ENCODE assay signal across 25 cellular contexts in the genomic region with DNA sequence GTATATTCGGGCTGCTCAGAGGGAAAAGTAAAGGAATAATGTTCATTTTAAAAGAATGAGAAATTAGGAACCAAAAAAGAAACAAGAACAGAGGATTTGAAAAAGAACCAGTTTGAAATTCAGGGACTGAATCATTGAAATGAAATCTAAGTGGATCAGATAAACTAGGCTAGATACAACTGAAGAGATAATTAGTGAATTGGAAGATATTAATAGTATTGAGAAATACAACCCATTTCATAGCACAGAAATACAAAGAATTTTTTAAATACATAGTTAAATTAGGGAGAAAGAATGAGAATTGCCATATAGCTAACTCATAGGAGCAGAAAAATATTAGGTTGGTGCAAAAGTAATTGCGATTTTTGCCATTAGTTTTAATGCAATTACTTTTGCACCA.
DNase-seq lines count a peak whose midpoint lies in the region; ATAC-seq, FAIRE-seq and TF ChIP-seq lines count a peak whose summit lies in the region.
"Had no signal": no experiment of that assay in that cellular context is flagged by ENCODE, and none has a peak within 500 bp of the region (broad histone marks: within the 10 kb centered on the region; RNA-seq: fewer than 3 reads in every experiment).

No MANE protein-coding gene starts in this region.

- CTCF ChIA-PET in HepG2 (lab: Yijun Ruan, JAX; ENCODE audit: low intra/inter-chr PET ratio, low total read pairs) (interaction anchor here (0.8 kb wide), 1 partner anchor 226 kb away, joined by 3 read pairs; no protein-coding TSS in a partner anchor), GM12878 (lab: Yijun Ruan, JAX) (interaction anchor here (2.7 to 10.6 kb wide), 7 partner anchors 6 to 225 kb away, joined by 11 to 163 read pairs (median 34); partner anchors contain the start of gene PITPNC1), WTC11 (lab: Charles Lee) (no interaction called here)

- TF ChIP-seq RAD21 in HepG2 (CRISPR knock-in tag; IDR thresholded peaks at IDR 0.05) (no peak), GM12878 (IDR thresholded peaks at IDR 0.05; ENCODE audit: insufficient read depth, low read depth, low read length) (no peak)

- peak overlapping the region; percentile 35 for H3K27ac Mint-ChIP-seq in activated T-cell treated with anti-CD3 and anti-CD28 coated beads, Interleukin-2, amount 50 U/mL, for 72 hours
- peak overlapping the region; percentile 38 for H3K27ac Mint-ChIP-seq in stimulated activated effector memory CD8-positive, alpha-beta T cell treated with anti-CD3 and anti-CD28 coated beads, Interleukin-12 subunit alpha, Interleukin-12 subunit beta, amount 100 ng/mL, for 72 hours
- H3K27ac Mint-ChIP-seq in WTC11, result no peak overlapping the region
- H3K27ac Mint-ChIP-seq: CD14-positive monocyte, H9, HFFc6 had no signal

- H3K9ac ChIP-seq in HepG2 (ENCODE audit: insufficient read depth, low read depth, low read length) (no peak overlapping the region), GM12878 (ENCODE audit: control insufficient read depth, insufficient read depth, low read length) (no peak overlapping the region)
- H3K9ac ChIP-seq: BLaER1 treated with 17β-estradiol and CSF1 and Interleukin-3, amounts not matched to agents 10 nM and 100 nM; GM23248 had no signal

- in situ Hi-C loops in HepG2 (cut with HindIII; ENCODE audit: extremely low pct_ligation_motif_present, low pct_unique_long_range_greater_than_20kb), result loop anchor here (10.0 kb wide), 1 partner anchor 226 kb away; the partner anchor contains the start of gene PITPNC1
- in situ Hi-C loops in GM12878 (cut with MboI), result loop anchor here (5.0 kb wide), 1 partner anchor 223 kb away; the partner anchor contains the start of gene PITPNC1

- no peak for FAIRE-seq in HepG2 (lab: Jason Lieb, UNC)
- FAIRE-seq in GM12878 (lab: Jason Lieb, UNC), result no peak
- FAIRE-seq: A549, G401.6, GM19239 had no signal

- H4K20me1 ChIP-seq in HepG2 (ENCODE audit: insufficient read depth, low read length) (no peaks in the 10 kb centered on the region), GM12878 (ENCODE audit: control insufficient read depth, insufficient read depth) (no peaks in the 10 kb centered on the region)
- H4K20me1 ChIP-seq: BLaER1 treated with 17β-estradiol and CSF1 and Interleukin-3, amounts not matched to agents 10 nM and 100 nM had no signal

- H3K36me3 ChIP-seq in HepG2 (replicated peaks in 1 of 2; ENCODE audit: control insufficient read depth in 1 of 2, insufficient read depth in 2 of 2, low read length in 2 of 2) (no peaks in the 10 kb centered on the region), right lobe of liver (no peaks in the 10 kb centered on the region), GM12878 (ENCODE audit: control insufficient read depth in 2 of 2, insufficient read depth in 2 of 2, low read length in 1 of 2) (no peaks in the 10 kb centered on the region; a peak in 2 of 4 replicates)
- H3K36me3 ChIP-seq: BE2C had no signal

- RAD21 ChIA-PET in GM12878 (lab: Charles Lee; ENCODE audit: unreplicated experiment), result interaction anchor here (1.0 to 6.3 kb wide), 8 partner anchors 21 to 227 kb away, joined by 3 to 58 read pairs (median 36); no protein-coding TSS in a partner anchor

- H3K36me3 Mint-ChIP-seq in activated T-cell treated with anti-CD3 and anti-CD28 coated beads, Interleukin-2, amount 50 U/mL, for 72 hours (ENCODE audit: insufficient read depth in 2 of 2), result no peaks in the 10 kb centered on the region
- H3K36me3 Mint-ChIP-seq in stimulated activated effector memory CD8-positive, alpha-beta T cell treated with anti-CD3 and anti-CD28 coated beads, Interleukin-12 subunit alpha, Interleukin-12 subunit beta, amount 100 ng/mL, for 72 hours, result no peaks in the 10 kb centered on the region
- peaks cover 10% of the 10 kb centered on the region for H3K36me3 Mint-ChIP-seq in WTC11

- TF ChIP-seq POLR2A in HepG2 (IDR thresholded peaks at IDR 0.05; ENCODE audit: insufficient read depth in 1 of 2, low read depth in 2 of 2, low read length in 2 of 2) (no peak), right lobe of liver (IDR thresholded peaks at IDR 0.05) (no peak), GM12878 (IDR thresholded peaks at IDR 0.05; ENCODE audit: low read depth, low read length) (no peak)

- intact Hi-C loops in HepG2 (cut with micrococcal nuclease; ENCODE audit: unreplicated experiment), result no loop called here
- intact Hi-C loops in right lobe of liver (cut with DNase I), result no loop called here
- intact Hi-C loops in GM12878 (cut with micrococcal nuclease; ENCODE audit: unreplicated experiment), result no loop called here

- no peak overlapping the region for H3K27ac ChIP-seq in HepG2 (ENCODE audit: extremely low read length, insufficient read depth, low read length)
- no peak overlapping the region for H3K27ac ChIP-seq in right lobe of liver
- no peak overlapping the region for H3K27ac ChIP-seq in GM12878 (ENCODE audit: control insufficient read depth, insufficient read depth)
- H3K27ac ChIP-seq: A549; BLaER1 treated with 17β-estradiol and CSF1 and Interleukin-3, amounts not matched to agents 10 nM and 100 nM; GM23248 had no signal

- H3K4me1 Mint-ChIP-seq in activated T-cell treated with anti-CD3 and anti-CD28 coated beads, Interleukin-2, amount 50 U/mL, for 72 hours (ENCODE audit: low read depth), result peaks cover 6% of the 10 kb centered on the region
- peaks cover 16% of the 10 kb centered on the region for H3K4me1 Mint-ChIP-seq in stimulated activated effector memory CD8-positive, alpha-beta T cell treated with anti-CD3 and anti-CD28 coated beads, Interleukin-12 subunit alpha, Interleukin-12 subunit beta, amount 100 ng/mL, for 72 hours
- H3K4me1 Mint-ChIP-seq in WTC11, result peaks cover 12% of the 10 kb centered on the region
- H3K4me1 Mint-ChIP-seq: CD14-positive monocyte had no signal

- H3K9me3 ChIP-seq in HepG2 (ENCODE audit: low read length), result no peaks in the 10 kb centered on the region
- H3K9me3 ChIP-seq in right lobe of liver, result no peaks in the 10 kb centered on the region
- H3K9me3 ChIP-seq in GM12878 (replicated peaks; ENCODE audit: control insufficient read depth, insufficient read depth, low read length), result peaks cover 4% of the 10 kb centered on the region; the same call in 2 of the 3 replicates
- H3K9me3 ChIP-seq: A549, BE2C, Caco-2 had no signal

- no peak overlapping the region for H3K4me2 ChIP-seq in HepG2 (ENCODE audit: low read depth, low read length)
- H3K4me2 ChIP-seq in GM12878 (ENCODE audit: control insufficient read depth, insufficient read depth), result no peak overlapping the region
- H3K4me2 ChIP-seq: A549; BLaER1 treated with 17β-estradiol and CSF1 and Interleukin-3, amounts not matched to agents 10 nM and 100 nM had no signal

- SMC1A ChIA-PET in GM12878 (lab: Charles Lee; ENCODE audit: uncharacterized antibody, unreplicated experiment), result interaction anchor here (1.0 to 5.9 kb wide), 8 partner anchors 12 to 222 kb away, joined by 3 to 89 read pairs (median 17); no protein-coding TSS in a partner anchor

- H3K4me3 Mint-ChIP-seq in activated T-cell treated with anti-CD3 and anti-CD28 coated beads, Interleukin-2, amount 50 U/mL, for 72 hours, result no peak overlapping the region
- H3K4me3 Mint-ChIP-seq in stimulated activated effector memory CD8-positive, alpha-beta T cell treated with anti-CD3 and anti-CD28 coated beads, Interleukin-12 subunit alpha, Interleukin-12 subunit beta, amount 100 ng/mL, for 72 hours, result no peak overlapping the region
- no peak overlapping the region for H3K4me3 Mint-ChIP-seq in WTC11
- H3K4me3 Mint-ChIP-seq: CD14-positive monocyte; CD4-positive, alpha-beta memory T cell; H9; HFFc6 had no signal

- ATAC-seq in activated T-cell treated with anti-CD3 and anti-CD28 coated beads, Interleukin-2, amount 50 U/mL, for 72 hours (replicated peaks in 1 of 2), result no peak
- ATAC-seq in HepG2, result no peak
- no peak for ATAC-seq in right lobe of liver
- ATAC-seq in GM12878, result no peak
- ATAC-seq in stimulated activated effector memory CD8-positive, alpha-beta T cell treated with anti-CD3 and anti-CD28 coated beads, Interleukin-12 subunit alpha, Interleukin-12 subunit beta, amount 100 ng/mL, for 72 hours, result no peak
- ATAC-seq in WTC11, result no peak
- ATAC-seq: A549, HCT116 had no signal

- H2AFZ ChIP-seq in HepG2 (ENCODE audit: low read length) (no peak overlapping the region), GM12878 (ENCODE audit: control insufficient read depth, low read depth, low read length) (no peak overlapping the region)
- H2AFZ ChIP-seq: GM23248 had no signal

- no peak overlapping the region for H3K4me3 ChIP-seq in HepG2 (replicated peaks in 1 of 3; ENCODE audit: insufficient read depth in 1 of 3, low read depth in 2 of 3, low read length in 3 of 3)
- H3K4me3 ChIP-seq in right lobe of liver, result no peak overlapping the region
- no peak overlapping the region for H3K4me3 ChIP-seq in GM12878
- H3K4me3 ChIP-seq: A549; BLaER1 treated with 17β-estradiol and CSF1 and Interleukin-3, amounts not matched to agents 10 nM and 100 nM; GM23248 had no signal

- H3K79me2 ChIP-seq in HepG2 (ENCODE audit: insufficient read depth, low read length), result no peaks in the 10 kb centered on the region
- no peaks in the 10 kb centered on the region; the same call in none of the 2 replicates for H3K79me2 ChIP-seq in GM12878 (ENCODE audit: control insufficient read depth, insufficient read depth, low read length)

- 37% methylated on average over 2 of the region's 2 CpGs for WGBS in HepG2 (ENCODE audit: low lambda C conversion rate)
- WGBS in right lobe of liver (ENCODE audit: insufficient coverage, low coverage, low lambda C conversion rate, missing lambda C conversion rate), result 91% methylated on average over 2 of the region's 2 CpGs
- WGBS in GM12878 (ENCODE audit: insufficient coverage, insufficient replicate concordance, low lambda C conversion rate, missing lambda C conversion rate), result 52% methylated on average over 2 of the region's 2 CpGs

- H3K9me3 Mint-ChIP-seq in activated T-cell treated with anti-CD3 and anti-CD28 coated beads, Interleukin-2, amount 50 U/mL, for 72 hours, result no peaks in the 10 kb centered on the region
- no peaks in the 10 kb centered on the region for H3K9me3 Mint-ChIP-seq in stimulated activated effector memory CD8-positive, alpha-beta T cell treated with anti-CD3 and anti-CD28 coated beads, Interleukin-12 subunit alpha, Interleukin-12 subunit beta, amount 100 ng/mL, for 72 hours
- H3K9me3 Mint-ChIP-seq in WTC11, result peaks cover 9% of the 10 kb centered on the region
- H3K9me3 Mint-ChIP-seq: CD4-positive, alpha-beta memory T cell; HFFc6 had no signal

- peaks cover 11% of the 10 kb centered on the region for H3K4me1 ChIP-seq in HepG2 (ENCODE audit: insufficient read depth, low read length)
- no peaks in the 10 kb centered on the region for H3K4me1 ChIP-seq in right lobe of liver
- peaks cover 29% of the 10 kb centered on the region for H3K4me1 ChIP-seq in GM12878 (ENCODE audit: control insufficient read depth, insufficient read depth, low read length)
- H3K4me1 ChIP-seq: A549, Caco-2 had no signal

- POLR2A ChIA-PET in HepG2 (lab: Yijun Ruan, JAX) (no interaction called here), GM12878 (lab: Charles Lee) (interaction anchor here (0.9 kb wide), 1 partner anchor 23 kb away, joined by 4 read pairs; no protein-coding TSS in a partner anchor), WTC11 (lab: Charles Lee) (no interaction called here)

- H3K27me3 ChIP-seq in HepG2 (ENCODE audit: control insufficient read depth in 1 of 2, insufficient read depth in 2 of 2, low read length in 2 of 2) (no peaks in the 10 kb centered on the region), right lobe of liver (no peaks in the 10 kb centered on the region), GM12878 (replicated peaks in 1 of 2; ENCODE audit: control insufficient read depth in 2 of 2, insufficient read depth in 2 of 2, low read length in 1 of 2) (no peaks in the 10 kb centered on the region)
- H3K27me3 ChIP-seq: BE2C; BLaER1 treated with 17β-estradiol and CSF1 and Interleukin-3, amounts not matched to agents 10 nM and 100 nM had no signal

- no peak for DNase-seq in activated T-cell treated with anti-CD3 and anti-CD28 coated beads, Interleukin-2, amount 50 U/mL, for 72 hours
- DNase-seq in activated T-cell treated with anti-CD3 and anti-CD28 coated beads, Interleukin-2, amount 50 U/mL, for 48 hours, result no peak
- no peak for DNase-seq in HepG2 (ENCODE audit: low spot score)
- DNase-seq in right lobe of liver, result no peak
- DNase-seq in GM12878 (ENCODE audit: low read depth, low spot score), result no peak
- no peak for DNase-seq in stimulated activated effector memory CD8-positive, alpha-beta T cell treated with anti-CD3 and anti-CD28 coated beads, Interleukin-12 subunit alpha, Interleukin-12 subunit beta, amount 100 ng/mL, for 72 hours (ENCODE audit: low spot score in 2 of 2)
- DNase-seq in MV-4-11 (lab: John Stamatoyannopoulos, UW), result no peak
- DNase-seq in WTC11 (ENCODE audit: low spot score), result no peak
- DNase-seq: 8988T; ACHN; AML-193; BE2C; Caco-2; CD4-positive, alpha-beta memory T cell; DMS153; DND-41; GM23248; H9; HFFc6 had no signal

- TF ChIP-seq CTCF in HepG2 (CRISPR knock-in tag; IDR thresholded peaks at IDR 0.05) (no peak), right lobe of liver (IDR thresholded peaks at IDR 0.05) (no peak), GM12878 (IDR thresholded peaks at IDR 0.05 in 2 of 3, conservative IDR thresholded peaks at IDR 0.05 in 1 of 3; ENCODE audit: control insufficient read depth in 2 of 3, extremely low read depth in 1 of 3, insufficient read depth in 1 of 3, low read depth in 3 of 3, low read length in 3 of 3) (no peak), WTC11 (IDR thresholded peaks at IDR 0.05) (no peak)

- BruUV-seq in HepG2 (replicated peaks; lab: Mats Ljungman, UMichigan), result no TSS peak
- no TSS peak for BruUV-seq in GM12878 (replicated peaks; lab: Mats Ljungman, UMichigan)

- no peak for TF ChIP-seq EP300 in HepG2 (IDR thresholded peaks at IDR 0.05; ENCODE audit: low read depth in 2 of 2, low read length in 2 of 2)
- no peak for TF ChIP-seq EP300 in HepG2 (CRISPR knock-in tag; IDR thresholded peaks at IDR 0.05; ENCODE audit: borderline replicate concordance)
- TF ChIP-seq EP300 in GM12878 (IDR thresholded peaks at IDR 0.05; ENCODE audit: borderline replicate concordance in 1 of 2, control insufficient read depth in 1 of 2, low read depth in 2 of 2, low read length in 2 of 2), result no peak

- H3K27me3 Mint-ChIP-seq in activated T-cell treated with anti-CD3 and anti-CD28 coated beads, Interleukin-2, amount 50 U/mL, for 72 hours (ENCODE audit: low read depth), result no peaks in the 10 kb centered on the region
- no peaks in the 10 kb centered on the region for H3K27me3 Mint-ChIP-seq in WTC11 (ENCODE audit: low read depth)
- H3K27me3 Mint-ChIP-seq: CD4-positive, alpha-beta memory T cell had no signal
